In genomic region chr11:8323161-8323935, GRCh38 we compare ENCODE assay signal across 15 cellular contexts. TPM values are rescaled to one million over a fixed set of nuclear protein-coding genes. Genes with fewer than 3 reads are reported as not detected.
DNase-seq lines count a peak whose midpoint lies in the region; ATAC-seq and TF ChIP-seq lines count a peak whose summit lies in the region.
"Had no signal": no experiment of that assay in that cellular context is flagged by ENCODE, and none has a peak within 500 bp of the region (broad histone marks: within the 10 kb centered on the region; RNA-seq: fewer than 3 reads in every experiment).

No MANE protein-coding gene starts in this region.

- intact Hi-C loops in sciatic nerve (cut with DNase I) (no loop called here), aorta (cut with DNase I) (no loop called here)

- no peak overlapping the region for H3K27ac Mint-ChIP-seq in chondrocyte (ENCODE audit: unreplicated experiment)
- H3K27ac Mint-ChIP-seq: CD4-positive, alpha-beta T cell had no signal

- no peaks in the 10 kb centered on the region for H3K4me1 Mint-ChIP-seq in chondrocyte (ENCODE audit: low read depth)

- H3K36me3 Mint-ChIP-seq in chondrocyte (ENCODE audit: low read depth) = no peaks in the 10 kb centered on the region

- DNase-seq in RWPE2 (ENCODE audit: low spot score) = peak; percentile 6
- peak; percentile 32 for DNase-seq in chondrocyte (ENCODE audit: low spot score)
- peak; percentile 30 for DNase-seq in sciatic nerve (ENCODE audit: low spot score)
- peak; percentile 22 to 49 for DNase-seq in aorta
- DNase-seq in NCI-H2107 treated with DMSO at 0.1 percent for 48 hours (lab: John Stamatoyannopoulos, UW; ENCODE audit: unreplicated experiment) = no peak
- DNase-seq: ACHN; BE2C; C1 segment of cervical spinal cord; Caco-2; CD4-positive, alpha-beta T cell; GM23248 had no signal

- no peaks in the 10 kb centered on the region for H3K9me3 ChIP-seq in RWPE2 (ENCODE audit: severe bottlenecking)
- H3K9me3 ChIP-seq in aorta (ENCODE audit: control insufficient read depth, low read length) = no peaks in the 10 kb centered on the region
- H3K9me3 ChIP-seq: BE2C, Caco-2, HAP-1 had no signal

- H3K4me3 Mint-ChIP-seq in chondrocyte (ENCODE audit: unreplicated experiment) = no peak overlapping the region
- H3K4me3 Mint-ChIP-seq: CD4-positive, alpha-beta T cell had no signal

- no peaks in the 10 kb centered on the region for H3K36me3 ChIP-seq in RWPE2 (ENCODE audit: low read depth)
- H3K36me3 ChIP-seq in aorta (ENCODE audit: control insufficient read depth in 1 of 2, insufficient read depth in 2 of 2, low read length in 1 of 2) = no peaks in the 10 kb centered on the region
- H3K36me3 ChIP-seq: BE2C, HAP-1 had no signal

- TF ChIP-seq CTCF in RWPE2 (IDR thresholded peaks at IDR 0.05; ENCODE audit: poor library complexity, severe bottlenecking) = no peak
- TF ChIP-seq CTCF in chondrocyte (IDR thresholded peaks at IDR 0.05) = no peak

- peaks cover 17% of the 10 kb centered on the region for H3K27me3 Mint-ChIP-seq in chondrocyte (ENCODE audit: low read depth)

- WGBS in aorta, 2 donors = 75 to 80% methylated on average over 13 of the region's 13 CpGs

- ATAC-seq in RWPE2 (ENCODE audit: low read depth) = no peak
- ATAC-seq in sciatic nerve = no peak
- ATAC-seq in aorta (ENCODE audit: low FRiP score) = no peak
- ATAC-seq in GM18519 (IDR thresholded peaks at IDR 0.05; ENCODE audit: low FRiP score, unreplicated experiment) = no peak
- no peak for ATAC-seq in HG02938 (IDR thresholded peaks at IDR 0.05; ENCODE audit: unreplicated experiment)

- H3K4me3 ChIP-seq in RWPE2 (ENCODE audit: severe bottlenecking) (no peak overlapping the region), aorta (ENCODE audit: low read length in 2 of 2) (no peak overlapping the region)
- H3K4me3 ChIP-seq: GM23248, HAP-1 had no signal

- no peaks in the 10 kb centered on the region for H3K9me3 Mint-ChIP-seq in chondrocyte (ENCODE audit: low read depth)
- H3K9me3 Mint-ChIP-seq: CD4-positive, alpha-beta T cell had no signal

- no peaks in the 10 kb centered on the region for H3K4me1 ChIP-seq in RWPE2 (ENCODE audit: insufficient read depth, poor library complexity, severe bottlenecking)
- no peaks in the 10 kb centered on the region for H3K4me1 ChIP-seq in aorta (ENCODE audit: control insufficient read depth in 1 of 2, insufficient read depth in 2 of 2, low read length in 2 of 2)
- H3K4me1 ChIP-seq: BE2C, Caco-2 had no signal

- H3K27ac ChIP-seq in RWPE2 (ENCODE audit: poor library complexity, severe bottlenecking) = no peak overlapping the region
- no peak overlapping the region for H3K27ac ChIP-seq in aorta (ENCODE audit: low read depth in 1 of 2, low read length in 2 of 2)
- H3K27ac ChIP-seq: GM23248 had no signal

- H3K27me3 ChIP-seq in RWPE2 (ENCODE audit: insufficient read depth, poor library complexity, severe bottlenecking) = no peaks in the 10 kb centered on the region
- peaks cover 0 to 1% of the 10 kb centered on the region in 2 donors for H3K27me3 ChIP-seq in aorta (ENCODE audit: control insufficient read depth in 1 of 2, insufficient read depth in 2 of 2, low read length in 1 of 2)
- H3K27me3 ChIP-seq: BE2C had no signal

RNA-seq across cellular contexts. Expression of gene LMO1, which starts 59.7 kb away (rescaled TPM):
- total RNA-seq in chondrocyte (not detected in 3 replicates), sciatic nerve (0.62 TPM), aorta (not detected)
- polyA plus RNA-seq in aorta = not detected
- total RNA-seq: Caco-2; CD4-positive, alpha-beta T cell; GM23248; HT-29 had no signal
- polyA plus RNA-seq: GM23248 had no signal
